8 cellular contexts compared by ENCODE assay signal in the genomic region with DNA sequence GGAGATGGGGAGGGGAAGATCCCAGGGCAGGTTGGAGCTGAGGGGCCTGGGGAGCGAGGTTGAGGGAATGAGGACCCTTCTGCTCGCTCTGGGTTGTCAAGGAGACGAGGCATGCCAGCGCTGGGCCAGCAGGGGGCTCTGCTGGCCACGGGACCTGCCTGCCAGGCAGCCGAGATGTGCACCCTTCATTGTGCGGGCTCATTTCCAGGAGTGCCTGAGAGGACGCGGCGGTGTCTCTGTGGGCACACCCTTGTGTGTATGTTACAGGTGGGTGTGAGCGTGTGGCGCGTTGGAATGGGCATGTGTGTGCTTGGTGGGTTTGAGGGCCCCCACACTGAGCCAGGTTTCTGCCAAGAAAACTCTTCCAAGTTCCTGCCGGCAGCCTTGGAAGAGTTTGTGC. TPM values are rescaled to one million over a fixed set of nuclear protein-coding genes. Genes with fewer than 3 reads are reported as not detected.
A peak's percentile ranks its signal among the peaks of the same experiment; 100 is the strongest.
DNase-seq lines count a peak whose midpoint lies in the region; ATAC-seq and TF ChIP-seq lines count a peak whose summit lies in the region.

No MANE protein-coding gene starts in this region.

- H4K20me1 ChIP-seq in DOHH2 (ENCODE audit: control insufficient read depth, insufficient read depth, low read depth, low read length): no peaks in the 10 kb centered on the region

- peak overlapping the region; percentile 6; the same call in 1 of the 2 replicates for H3K4me2 ChIP-seq in DOHH2 (ENCODE audit: low read length)

- peak; percentile 86 for TF ChIP-seq CTCF in DOHH2 (IDR thresholded peaks at IDR 0.05; ENCODE audit: low read depth, low read length, poor library complexity, severe bottlenecking)
- TF ChIP-seq CTCF in LNCaP clone FGC (IDR thresholded peaks at IDR 0.05; ENCODE audit: control insufficient read depth, extremely low read depth, insufficient read depth): peak; percentile 91
- TF ChIP-seq CTCF in heart left ventricle (IDR thresholded peaks at IDR 0.05): peak; percentile 76 to 96 (median 90)

- intact Hi-C loops in heart left ventricle (cut with DNase I): loop anchor here (2.0 to 5.0 kb wide), 4 partner anchors 37 to 43 kb away; no protein-coding TSS in a partner anchor

- H3K27me3 ChIP-seq in DOHH2 (ENCODE audit: control insufficient read depth, low read length) (peaks cover 14% of the 10 kb centered on the region), SJSA1 (replicated peaks) (no peaks in the 10 kb centered on the region), heart left ventricle (no peaks in the 10 kb centered on the region)

- H3K9me3 ChIP-seq in DOHH2 (ENCODE audit: control insufficient read depth, insufficient read depth, low read length) (no peaks in the 10 kb centered on the region), SJSA1 (replicated peaks) (no peaks in the 10 kb centered on the region), heart left ventricle (no peaks in the 10 kb centered on the region)

- H3K27ac ChIP-seq in DOHH2 (ENCODE audit: low read depth, low read length) (no peak overlapping the region), SJSA1 (no peak overlapping the region), heart left ventricle (peak overlapping the region in 9 of 12 donors; percentile 15 to 95 (median 77))

- H3K9me2 ChIP-seq in DOHH2 (replicated peaks; ENCODE audit: control insufficient read depth, low read length): no peaks in the 10 kb centered on the region

- no peak overlapping the region for H3K4me3 ChIP-seq in DOHH2 (ENCODE audit: low read length)
- H3K4me3 ChIP-seq in LNCaP clone FGC (ENCODE audit: low read depth, low read length): no peak overlapping the region
- no peak overlapping the region for H3K4me3 ChIP-seq in SJSA1
- H3K4me3 ChIP-seq in heart left ventricle: peak overlapping the region in 1 of 12 donors; percentile 21

- H3K36me3 ChIP-seq in DOHH2 (ENCODE audit: control insufficient read depth, low read length): no peaks in the 10 kb centered on the region
- H3K36me3 ChIP-seq in SJSA1: peaks cover 28% of the 10 kb centered on the region
- H3K36me3 ChIP-seq in heart left ventricle: no peaks in the 10 kb centered on the region

- peak; percentile 4 for DNase-seq in LNCaP clone FGC (ENCODE audit: low read depth)
- peak; percentile 54 to 72 for DNase-seq in SJSA1 (ENCODE audit: low read depth in 1 of 2, low spot score in 2 of 2)
- DNase-seq in activated naive CD4-positive, alpha-beta T cell treated with anti-CD3 and anti-CD28 coated beads, Interleukin-2, amount 50 U/mL, for 16 hours: peak; percentile 63
- peak; percentile 74 to 89 (median 77) for DNase-seq in heart left ventricle
- peak; percentile 79 for DNase-seq in putamen (ENCODE audit: low spot score)

- ATAC-seq in heart left ventricle (peak; percentile 63 to 70 (median 70)), GM19351 (IDR thresholded peaks at IDR 0.05; ENCODE audit: unreplicated experiment) (no peak), HG03045 (IDR thresholded peaks at IDR 0.05; ENCODE audit: unreplicated experiment) (no peak)

- no peaks in the 10 kb centered on the region for H3F3A ChIP-seq in DOHH2 (ENCODE audit: control insufficient read depth, insufficient read depth)

- TF ChIP-seq POLR2A in heart left ventricle (IDR thresholded peaks at IDR 0.05): no peak

- H3K4me1 ChIP-seq in DOHH2 (ENCODE audit: control insufficient read depth, low read length) (peaks cover 4% of the 10 kb centered on the region), SJSA1 (replicated peaks) (peaks cover 25% of the 10 kb centered on the region), heart left ventricle (peaks cover 9 to 75% (median 56%) of the 10 kb centered on the region in 12 donors)

- no peaks in the 10 kb centered on the region for H3K79me2 ChIP-seq in DOHH2 (ENCODE audit: control insufficient read depth, low read length)

- 0 to 7% (median 5%) methylated on average over 6 to 14 of the region's 14 CpGs for WGBS in heart left ventricle, 4 donors

RNA-seq across cellular contexts. Expression of gene ARHGAP23, which starts 15.9 kb away (rescaled TPM):
- 24.9 and 56.4 TPM in 2 replicates for total RNA-seq in SJSA1 (2014; rRNA removed; shearing (Covaris generic))
- total RNA-seq in heart left ventricle: 10 to 100 TPM; 28.0 to 72.3 (median 66.3) TPM
- polyA plus RNA-seq in heart left ventricle: 10 to 100 TPM; 34.4 to 73.1 TPM

Comparison
In these comparisons a context has a peak if more than half of its experiments do, and no peak if none do; other contexts are left out.
1. H3K27ac ChIP-seq: peak in heart left ventricle (9 of 12); none in DOHH2 (single experiment) and SJSA1 (single experiment).
2. DNase-seq: peak in every context shown above with its lines; median percentile 79 in putamen; 77 in heart left ventricle; 63 in SJSA1; 63 in activated naive CD4-positive, alpha-beta T cell treated with anti-CD3 and anti-CD28 coated beads, Interleukin-2, amount 50 U/mL, for 16 hours; 4 in LNCaP clone FGC.
3. ATAC-seq: peak in heart left ventricle (4 of 4); none in GM19351 (single experiment) and HG03045 (single experiment).
4. Peak in every context shown above with its lines, with median percentiles within 50 percentile points of each other: CTCF ChIP-seq.